Comparison of ENCODE assay signal across 7 cellular contexts in the genomic region with DNA sequence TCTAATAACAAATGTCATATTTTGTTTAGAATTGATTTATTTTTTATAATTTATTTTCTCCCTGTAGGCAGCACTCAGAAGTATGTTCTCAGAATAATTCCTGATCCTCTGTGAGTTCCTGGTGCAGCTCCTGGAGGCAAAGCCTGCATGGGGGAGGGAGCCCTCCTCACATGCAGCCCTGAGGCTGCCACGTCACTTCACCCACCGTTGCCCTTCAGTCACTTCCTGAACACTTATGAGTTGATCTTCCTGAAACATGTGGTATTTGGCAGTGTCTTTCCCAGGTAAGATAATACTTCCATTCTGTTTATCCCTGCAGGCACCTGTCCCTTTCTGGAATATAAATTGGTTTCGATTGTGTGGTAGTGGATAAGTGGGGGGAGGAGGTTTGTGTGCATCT.
A peak's percentile ranks its signal among the peaks of the same experiment; 100 is the strongest.
DNase-seq lines count a peak whose midpoint lies in the region; ATAC-seq and TF ChIP-seq lines count a peak whose summit lies in the region.
"Not testable (repeated sequence)": the region's sequence is repeated elsewhere in the genome, so short reads cannot be mapped to it uniquely, and the experiment has no call there.

No MANE protein-coding gene starts in this region.

- H3K9me3 Mint-ChIP-seq in natural killer cell treated with Interleukin-12 subunit alpha and Interleukin-12 subunit beta and Interleukin-15 and Interleukin-18, amount 100 ng/mL, for 72 hours, result not testable (repeated sequence)

- not testable (repeated sequence) for H3K27me3 ChIP-seq in RWPE2 (ENCODE audit: insufficient read depth, poor library complexity, severe bottlenecking); foreskin keratinocyte

- H3K4me1 ChIP-seq in RWPE2 (ENCODE audit: insufficient read depth, poor library complexity, severe bottlenecking); foreskin keratinocyte: not testable (repeated sequence)

- not testable (repeated sequence) for H3K4me3 Mint-ChIP-seq in natural killer cell treated with Interleukin-12 subunit alpha and Interleukin-12 subunit beta and Interleukin-15 and Interleukin-18, amount 100 ng/mL, for 72 hours

- not testable (repeated sequence) for H3K9me3 ChIP-seq in RWPE2 (ENCODE audit: severe bottlenecking)

- not testable (repeated sequence) for H3K36me3 ChIP-seq in RWPE2 (ENCODE audit: low read depth)

- not testable (repeated sequence) for H3K27me3 Mint-ChIP-seq in natural killer cell treated with Interleukin-12 subunit alpha and Interleukin-12 subunit beta and Interleukin-15 and Interleukin-18, amount 100 ng/mL, for 72 hours

- H3K4me1 Mint-ChIP-seq in natural killer cell treated with Interleukin-12 subunit alpha and Interleukin-12 subunit beta and Interleukin-15 and Interleukin-18, amount 100 ng/mL, for 72 hours (ENCODE audit: low read depth in 2 of 2), result not testable (repeated sequence)

- H3K27ac ChIP-seq in RWPE2 (ENCODE audit: poor library complexity, severe bottlenecking); foreskin keratinocyte: not testable (repeated sequence)

- not testable (repeated sequence) for H3K4me3 ChIP-seq in RWPE2 (ENCODE audit: severe bottlenecking)

- not testable (repeated sequence) for TF ChIP-seq CTCF in RWPE2 (IDR thresholded peaks at IDR 0.05; ENCODE audit: poor library complexity, severe bottlenecking); foreskin keratinocyte (conservative IDR thresholded peaks at IDR 0.05)

- not testable (repeated sequence) for H3K27ac Mint-ChIP-seq in natural killer cell treated with Interleukin-12 subunit alpha and Interleukin-12 subunit beta and Interleukin-15 and Interleukin-18, amount 100 ng/mL, for 72 hours

- H3K36me3 Mint-ChIP-seq in natural killer cell treated with Interleukin-12 subunit alpha and Interleukin-12 subunit beta and Interleukin-15 and Interleukin-18, amount 100 ng/mL, for 72 hours, result not testable (repeated sequence)

- not testable (repeated sequence) for DNase-seq in RWPE2 (ENCODE audit: low spot score); foreskin keratinocyte; natural killer cell treated with Interleukin-12 subunit alpha and Interleukin-12 subunit beta and Interleukin-15 and Interleukin-18, amount 100 ng/mL, for 72 hours (ENCODE audit: low spot score)

- ATAC-seq in GM18868 (IDR thresholded peaks at IDR 0.05; ENCODE audit: unreplicated experiment) (peak; percentile 50), GM21529 (IDR thresholded peaks at IDR 0.05; ENCODE audit: unreplicated experiment) (peak; percentile 48), HG02623 (IDR thresholded peaks at IDR 0.05; ENCODE audit: unreplicated experiment) (peak; percentile 41), HG03432 (IDR thresholded peaks at IDR 0.05; ENCODE audit: unreplicated experiment) (peak; percentile 50), RWPE2 (ENCODE audit: low read depth) (peak; percentile 95), foreskin keratinocyte (peak; percentile 74)
- peak; percentile 38 to 51 for ATAC-seq in natural killer cell treated with Interleukin-12 subunit alpha and Interleukin-12 subunit beta and Interleukin-15 and Interleukin-18, amount 100 ng/mL, for 72 hours

Comparison
In these comparisons a context has a peak if more than half of its experiments do, and no peak if none do; other contexts are left out.
1. ATAC-seq: peak in every context shown above with its lines; median percentile 95 in RWPE2; 74 in foreskin keratinocyte; 50 in GM18868; 50 in HG03432; 48 in GM21529; 44 in natural killer cell treated with Interleukin-12 subunit alpha and Interleukin-12 subunit beta and Interleukin-15 and Interleukin-18, amount 100 ng/mL, for 72 hours; 41 in HG02623.